In genomic region chr1:201126832-201127754, GRCh38 we compare ENCODE assay signal across 9 cellular contexts. TPM values are rescaled to one million over a fixed set of nuclear protein-coding genes. Genes with fewer than 3 reads are reported as not detected.
DNase-seq lines count a peak whose midpoint lies in the region; ATAC-seq, FAIRE-seq and TF ChIP-seq lines count a peak whose summit lies in the region.
"Had no signal": no experiment of that assay in that cellular context is flagged by ENCODE, and none has a peak within 500 bp of the region (broad histone marks: within the 10 kb centered on the region; RNA-seq: fewer than 3 reads in every experiment).

TSS of gene ASCL5 (minus strand) at chr1:201127184. CDS start at chr1:201115372, 11,812 bp downstream.

- no peaks in the 10 kb centered on the region for H3K4me1 Mint-ChIP-seq in stimulated activated naive B cell treated with anti-CD40 and anti-IgM and Interleukin-4, amounts not matched to agents 10 μg/mL and 1 μg/mL and 100 μg/mL, for 72 hours
- peaks cover 2% of the 10 kb centered on the region for H3K4me1 Mint-ChIP-seq in T-helper 17 cell

- TF ChIP-seq EP300 in suprapubic skin (IDR thresholded peaks at IDR 0.05): no peak

- FAIRE-seq in H54 (lab: Jason Lieb, UNC): no peak

- no peak within 1 kb of the TSS for H3K4me3 ChIP-seq in epithelial cell of proximal tubule (ENCODE audit: low read depth, low read length)
- no peak within 1 kb of the TSS for H3K4me3 ChIP-seq in psoas muscle
- no peak within 1 kb of the TSS for H3K4me3 ChIP-seq in suprapubic skin
- H3K4me3 ChIP-seq: sigmoid colon had no signal

- peaks cover 2 to 5% of the 10 kb centered on the region in 2 donors for H3K36me3 Mint-ChIP-seq in stimulated activated naive B cell treated with anti-CD40 and anti-IgM and Interleukin-4, amounts not matched to agents 10 μg/mL and 1 μg/mL and 100 μg/mL, for 72 hours
- peaks cover 5% of the 10 kb centered on the region for H3K36me3 Mint-ChIP-seq in T-helper 17 cell (ENCODE audit: low read depth)

- no peak within 1 kb of the TSS for H3K4me3 Mint-ChIP-seq in stimulated activated naive B cell treated with anti-CD40 and anti-IgM and Interleukin-4, amounts not matched to agents 10 μg/mL and 1 μg/mL and 100 μg/mL, for 72 hours
- no peak within 1 kb of the TSS for H3K4me3 Mint-ChIP-seq in T-helper 17 cell

- DNase-seq in H54 (ENCODE audit: insufficient read length, low spot score) (peak; percentile 69), NCI-H69 (lab: John Stamatoyannopoulos, UW) (peak; percentile 87), epithelial cell of proximal tubule (ENCODE audit: low read depth) (no peak), psoas muscle (peak in 1 of 2 donors; percentile 35), suprapubic skin (ENCODE audit: low spot score in 2 of 2) (no peak), T-helper 17 cell (no peak)
- DNase-seq in stimulated activated naive B cell treated with anti-CD40 and anti-IgM and Interleukin-4, amounts not matched to agents 10 μg/mL and 1 μg/mL and 100 μg/mL, for 72 hours: no peak
- DNase-seq: sigmoid colon had no signal

- ATAC-seq in psoas muscle (peak; percentile 31 to 88 (median 73)), T-helper 17 cell (no peak), GM19328 (IDR thresholded peaks at IDR 0.05; ENCODE audit: unreplicated experiment) (no peak)
- no peak for ATAC-seq in stimulated activated naive B cell treated with anti-CD40 and anti-IgM and Interleukin-4, amounts not matched to agents 10 μg/mL and 1 μg/mL and 100 μg/mL, for 72 hours (replicated peaks)

- WGBS in psoas muscle, 3 donors: 79 to 89% (median 86%) methylated on average over 21 to 24 of the region's 24 CpGs
- WGBS in suprapubic skin: 79% methylated on average over 16 of the region's 24 CpGs

- H3K27me3 ChIP-seq in psoas muscle (ENCODE audit: insufficient read depth in 3 of 3, low read length in 2 of 3) (no peaks in the 10 kb centered on the region), suprapubic skin (peaks cover 10% of the 10 kb centered on the region)

- intact Hi-C loops in psoas muscle (cut with DNase I): no loop called here

- peak; percentile 56 for TF ChIP-seq CTCF in epithelial cell of proximal tubule (conservative IDR thresholded peaks at IDR 0.05; ENCODE audit: low read depth, low read length)
- no peak for TF ChIP-seq CTCF in psoas muscle (IDR thresholded peaks at IDR 0.05)
- no peak for TF ChIP-seq CTCF in suprapubic skin (IDR thresholded peaks at IDR 0.05)

- H3K27ac Mint-ChIP-seq in stimulated activated naive B cell treated with anti-CD40 and anti-IgM and Interleukin-4, amounts not matched to agents 10 μg/mL and 1 μg/mL and 100 μg/mL, for 72 hours: no peak within 1 kb of the TSS
- H3K27ac Mint-ChIP-seq in T-helper 17 cell: no peak within 1 kb of the TSS

- H3K36me3 ChIP-seq in psoas muscle (ENCODE audit: insufficient read depth in 1 of 2, low read depth in 1 of 2): no peaks in the 10 kb centered on the region
- H3K36me3 ChIP-seq in suprapubic skin: no peaks in the 10 kb centered on the region
- H3K36me3 ChIP-seq: sigmoid colon had no signal

- peaks cover 3 to 8% of the 10 kb centered on the region in 2 donors for H3K27me3 Mint-ChIP-seq in stimulated activated naive B cell treated with anti-CD40 and anti-IgM and Interleukin-4, amounts not matched to agents 10 μg/mL and 1 μg/mL and 100 μg/mL, for 72 hours
- peaks cover 48% of the 10 kb centered on the region for H3K27me3 Mint-ChIP-seq in T-helper 17 cell

- H3K27ac ChIP-seq in psoas muscle: no peak within 1 kb of the TSS
- no peak within 1 kb of the TSS for H3K27ac ChIP-seq in suprapubic skin
- H3K27ac ChIP-seq: sigmoid colon had no signal

- H3K4me1 ChIP-seq in psoas muscle: no peaks in the 10 kb centered on the region
- H3K4me1 ChIP-seq in suprapubic skin: no peaks in the 10 kb centered on the region

- H3K9me3 ChIP-seq in psoas muscle (no peaks in the 10 kb centered on the region), suprapubic skin (no peaks in the 10 kb centered on the region), T-helper 17 cell (ENCODE audit: control insufficient read depth, low read length, poor library complexity, severe bottlenecking) (no peaks in the 10 kb centered on the region)
- H3K9me3 ChIP-seq: sigmoid colon had no signal

- TF ChIP-seq POLR2A in H54 (IDR thresholded peaks at IDR 0.05; ENCODE audit: low read depth, low read length): no peak
- TF ChIP-seq POLR2A in suprapubic skin (IDR thresholded peaks at IDR 0.05): no peak

- H3K9me3 Mint-ChIP-seq in stimulated activated naive B cell treated with anti-CD40 and anti-IgM and Interleukin-4, amounts not matched to agents 10 μg/mL and 1 μg/mL and 100 μg/mL, for 72 hours: peaks cover 1 to 8% of the 10 kb centered on the region in 2 donors

RNA-seq across cellular contexts. Expression of gene ASCL5, which starts in this region (rescaled TPM):
- total RNA-seq in epithelial cell of proximal tubule (not detected in 2 replicates), psoas muscle (under 1 TPM in 2 of 4 donors, not detected in 2; 0.26 to 0.30 TPM), suprapubic skin (not detected), T-helper 17 cell (under 1 TPM in 1 of 2 donors, not detected in 1; 0.27 TPM)
- not detected for polyA plus RNA-seq in psoas muscle
- total RNA-seq: sigmoid colon had no signal

Comparison
In these comparisons a context has a peak if more than half of its experiments do, and no peak if none do; other contexts are left out.
1. Peak in ATAC-seq in psoas muscle; RNA of the gene not detected or under 1 TPM.
2. DNase-seq: peak in H54 (single experiment) and NCI-H69 (single experiment); none in epithelial cell of proximal tubule (single experiment), suprapubic skin (0 of 2), stimulated activated naive B cell treated with anti-CD40 and anti-IgM and Interleukin-4, amounts not matched to agents 10 μg/mL and 1 μg/mL and 100 μg/mL, for 72 hours (single experiment) and T-helper 17 cell (0 of 3).